In the genomic region with DNA sequence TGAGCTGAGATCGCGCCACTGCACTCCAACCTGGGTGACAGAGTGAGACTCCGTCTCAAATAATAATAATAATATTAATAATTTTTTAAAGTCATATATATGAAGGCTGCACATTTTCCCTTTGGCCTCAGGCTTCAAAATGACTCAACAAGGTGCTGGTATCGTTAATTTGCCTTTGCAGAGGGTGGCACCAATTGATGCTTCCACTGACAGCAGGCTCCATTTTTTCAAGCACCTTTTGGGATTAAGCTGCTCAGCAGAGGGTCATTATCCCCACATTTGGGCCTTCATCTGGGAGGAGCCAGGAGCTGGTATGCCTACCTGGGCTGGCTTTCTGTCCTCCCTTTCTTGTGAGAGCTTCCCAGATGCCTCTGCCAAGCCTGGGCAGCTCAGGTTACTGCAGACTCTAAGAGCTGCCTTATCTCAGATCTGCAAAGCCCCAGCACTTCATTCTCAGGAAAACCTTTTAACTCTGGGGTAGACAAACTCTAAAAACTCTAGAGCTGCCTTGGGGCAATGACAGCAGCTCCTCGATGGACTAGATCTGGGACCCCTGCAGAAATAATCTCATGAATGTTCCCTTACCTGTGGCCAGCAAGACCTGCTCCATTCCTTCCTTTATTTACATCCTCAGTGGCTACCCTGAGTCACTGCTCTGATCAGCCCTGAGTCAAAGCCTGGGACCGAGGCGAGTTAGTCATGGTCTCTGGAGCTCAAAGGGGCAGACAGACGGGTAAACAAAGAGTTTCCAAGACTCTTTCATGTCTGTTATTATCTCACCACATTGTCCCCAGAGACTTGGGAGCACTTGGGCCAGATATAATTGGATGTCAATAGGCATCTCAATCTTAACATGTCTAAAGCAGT, we compare ENCODE assay signal across 9 cellular contexts.
DNase-seq lines count a peak whose midpoint lies in the region; ATAC-seq and TF ChIP-seq lines count a peak whose summit lies in the region.
"Had no signal": no experiment of that assay in that cellular context is flagged by ENCODE, and none has a peak within 500 bp of the region (broad histone marks: within the 10 kb centered on the region; RNA-seq: fewer than 3 reads in every experiment).

No MANE protein-coding gene starts in this region.

- H3K79me2 ChIP-seq in GM23338 (replicated peaks; ENCODE audit: insufficient read depth), result no peaks in the 10 kb centered on the region

- no peak overlapping the region for H3K4me3 Mint-ChIP-seq in GM23338

- peaks cover 13% of the 10 kb centered on the region for H3K27me3 ChIP-seq in GM23338 (ENCODE audit: insufficient read depth)

- H3F3A ChIP-seq in GM23338 (replicated peaks; ENCODE audit: low read depth), result 0 out of 2 replicates have a peak, but pooled peaks cover 7% of the 10 kb centered on the region

- H3K4me1 ChIP-seq in GM23338 (ENCODE audit: insufficient read depth), result peaks cover 5% of the 10 kb centered on the region; the same call in 1 of the 2 replicates

- ATAC-seq in GM23338, result peak; percentile 85
- ATAC-seq in HG03354 (IDR thresholded peaks at IDR 0.05; ENCODE audit: poor library complexity, severe bottlenecking, unreplicated experiment), result no peak

- H3K4me2 ChIP-seq in GM23338, result no peak overlapping the region; the same call in 1 of the 2 replicates

- no peaks in the 10 kb centered on the region for H3K9me2 ChIP-seq in GM23338 (ENCODE audit: insufficient read depth)

- H3K9me3 Mint-ChIP-seq in GM23338, result no peaks in the 10 kb centered on the region

- no peaks in the 10 kb centered on the region for H3K36me3 ChIP-seq in GM23338 (ENCODE audit: insufficient read depth)

- no peak overlapping the region for H3K27ac ChIP-seq in GM23338 (ENCODE audit: low read depth)

- H3K27ac Mint-ChIP-seq in GM23338, result peak overlapping the region; percentile 57

- peaks cover 11% of the 10 kb centered on the region for H3K27me3 Mint-ChIP-seq in GM23338 (ENCODE audit: insufficient read depth, low read depth, poor library complexity)

- TF ChIP-seq CTCF in GM23338 (conservative IDR thresholded peaks at IDR 0.05; ENCODE audit: low read depth in 2 of 2), result no peak
- TF ChIP-seq CTCF in fibroblast of mammary gland (conservative IDR thresholded peaks at IDR 0.05; ENCODE audit: control insufficient read depth, insufficient read depth, low read depth, low read length), result no peak

- peaks cover 18% of the 10 kb centered on the region for H3K4me1 Mint-ChIP-seq in GM23338

- no peaks in the 10 kb centered on the region for H3K36me3 Mint-ChIP-seq in GM23338 (ENCODE audit: low read depth)

- H3K4me3 ChIP-seq in GM23338, result no peak overlapping the region
- no peak overlapping the region for H3K4me3 ChIP-seq in fibroblast of mammary gland (ENCODE audit: control insufficient read depth, low read depth, low read length)

- H4K20me1 ChIP-seq in GM23338 (replicated peaks; ENCODE audit: insufficient read depth), result no peaks in the 10 kb centered on the region

- peak; percentile 82 for DNase-seq in 8988T
- peak; percentile 65 for DNase-seq in GM23338 (ENCODE audit: low spot score)
- DNase-seq in NCI-H774 (lab: John Stamatoyannopoulos, UW), result peak; percentile 12
- DNase-seq in fibroblast of mammary gland (ENCODE audit: low read depth), result peak; percentile 78
- DNase-seq in NK-92 treated with Interleukin-12 subunit alpha and Interleukin-12 subunit beta, amount 100 ng/mL, for 24 hours (lab: John Stamatoyannopoulos, UW), result no peak
- no peak for DNase-seq in stimulated activated naive CD4-positive, alpha-beta T cell (lab: John Stamatoyannopoulos, UW)
- no peak for DNase-seq in inferior parietal cortex (ENCODE audit: extremely low spot score)
- DNase-seq: stimulated activated CD4-positive, alpha-beta T cell treated with anti-CD3 and anti-CD28 coated beads, Interleukin-4, amount 100 ng/mL, for 1 hour had no signal

- H2AFZ ChIP-seq in GM23338, result peak overlapping the region; percentile 40; the same call in 1 of the 2 replicates

TF ChIP-seq in GM23338, 12 proteins besides CTCF, POLR2A, EP300 and RAD21 (continues in another document):
- TF ChIP-seq EZH2phosphoT487 (IDR thresholded peaks at IDR 0.05; ENCODE audit: unreplicated experiment), result no peak
- no peak for TF ChIP-seq ZNF331 (CRISPR knock-in tag; IDR thresholded peaks at IDR 0.05; ENCODE audit: low read depth)
- TF ChIP-seq POLR2AphosphoS5 (IDR thresholded peaks at IDR 0.05; ENCODE audit: low read depth), result no peak
- TF ChIP-seq JUNB (IDR thresholded peaks at IDR 0.05; ENCODE audit: unreplicated experiment), result no peak
- TF ChIP-seq EZH2 (IDR thresholded peaks at IDR 0.05; ENCODE audit: low read depth, unreplicated experiment), result no peak
- TF ChIP-seq, protein P1, sequence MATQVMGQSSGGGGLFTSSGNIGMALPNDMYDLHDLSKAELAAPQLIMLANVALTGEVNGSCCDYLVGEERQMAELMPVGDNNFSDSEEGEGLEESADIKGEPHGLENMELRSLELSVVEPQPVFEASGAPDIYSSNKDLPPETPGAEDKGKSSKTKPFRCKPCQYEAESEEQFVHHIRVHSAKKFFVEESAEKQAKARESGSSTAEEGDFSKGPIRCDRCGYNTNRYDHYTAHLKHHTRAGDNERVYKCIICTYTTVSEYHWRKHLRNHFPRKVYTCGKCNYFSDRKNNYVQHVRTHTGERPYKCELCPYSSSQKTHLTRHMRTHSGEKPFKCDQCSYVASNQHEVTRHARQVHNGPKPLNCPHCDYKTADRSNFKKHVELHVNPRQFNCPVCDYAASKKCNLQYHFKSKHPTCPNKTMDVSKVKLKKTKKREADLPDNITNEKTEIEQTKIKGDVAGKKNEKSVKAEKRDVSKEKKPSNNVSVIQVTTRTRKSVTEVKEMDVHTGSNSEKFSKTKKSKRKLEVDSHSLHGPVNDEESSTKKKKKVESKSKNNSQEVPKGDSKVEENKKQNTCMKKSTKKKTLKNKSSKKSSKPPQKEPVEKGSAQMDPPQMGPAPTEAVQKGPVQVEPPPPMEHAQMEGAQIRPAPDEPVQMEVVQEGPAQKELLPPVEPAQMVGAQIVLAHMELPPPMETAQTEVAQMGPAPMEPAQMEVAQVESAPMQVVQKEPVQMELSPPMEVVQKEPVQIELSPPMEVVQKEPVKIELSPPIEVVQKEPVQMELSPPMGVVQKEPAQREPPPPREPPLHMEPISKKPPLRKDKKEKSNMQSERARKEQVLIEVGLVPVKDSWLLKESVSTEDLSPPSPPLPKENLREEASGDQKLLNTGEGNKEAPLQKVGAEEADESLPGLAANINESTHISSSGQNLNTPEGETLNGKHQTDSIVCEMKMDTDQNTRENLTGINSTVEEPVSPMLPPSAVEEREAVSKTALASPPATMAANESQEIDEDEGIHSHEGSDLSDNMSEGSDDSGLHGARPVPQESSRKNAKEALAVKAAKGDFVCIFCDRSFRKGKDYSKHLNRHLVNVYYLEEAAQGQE (IDR thresholded peaks at IDR 0.05; ENCODE audit: unreplicated experiment), result no peak
- TF ChIP-seq STAT1 (IDR thresholded peaks at IDR 0.05; ENCODE audit: unreplicated experiment), result no peak
- TF ChIP-seq NANOG (IDR thresholded peaks at IDR 0.05; ENCODE audit: borderline replicate concordance), result no peak

Comparison
In these comparisons a context has a peak if more than half of its experiments do, and no peak if none do; other contexts are left out.
1. DNase-seq: peak in 8988T (single experiment), GM23338 (single experiment), NCI-H774 (single experiment) and fibroblast of mammary gland (single experiment); none in NK-92 treated with Interleukin-12 subunit alpha and Interleukin-12 subunit beta, amount 100 ng/mL, for 24 hours (single experiment), stimulated activated naive CD4-positive, alpha-beta T cell (0 of 6) and inferior parietal cortex (single experiment).